ENCODE assay signal across 17 cellular contexts in genomic region chr16:12837344-12837743, GRCh38.
"Had no signal": no experiment of that assay in that cellular context is flagged by ENCODE, and none has a peak within 500 bp of the region (broad histone marks: within the 10 kb centered on the region; RNA-seq: fewer than 3 reads in every experiment).

No MANE protein-coding gene starts in this region.

- DNase-seq: activated CD4-positive, alpha-beta T cell treated with anti-CD3 and anti-CD28 coated beads for 1 hour; effector CD8-positive, alpha-beta T cell; gastrocnemius medialis; head of caudate nucleus; retina; stimulated activated CD4-positive, alpha-beta T cell treated with anti-CD3 and anti-CD28 coated beads, Interleukin-12 subunit alpha, Interleukin-12 subunit beta, amount 100 ng/mL, for 4 hours; stimulated activated CD4-positive, alpha-beta T cell treated with anti-CD3 and anti-CD28 coated beads, Interleukin-1b, Interleukin-23, amount 100 ng/mL, for 48 hours; stimulated activated naive CD8-positive, alpha-beta T cell treated with anti-CD3 and anti-CD28 coated beads, Interleukin-15, Interleukin-2, amounts not matched to agents 100 U/mL and 50 U/mL, for 24 hours; substantia nigra; tibial artery; WERI-Rb-1 had no signal

- H3K36me3 ChIP-seq: gastrocnemius medialis, tibial artery, WERI-Rb-1 had no signal

- ATAC-seq: esophagus mucosa; gastrocnemius medialis; left lobe of liver; natural killer cell treated with Interleukin-12 subunit alpha and Interleukin-12 subunit beta and Interleukin-15 and Interleukin-18, amount 100 ng/mL, for 72 hours; stimulated activated naive CD8-positive, alpha-beta T cell treated with anti-CD3 and anti-CD28 coated beads, Interleukin-15, Interleukin-2, amounts not matched to agents 100 U/mL and 50 U/mL, for 24 hours had no signal

- H3K27me3 ChIP-seq: tibial artery had no signal

- FAIRE-seq: bronchial epithelial cell, keratinocyte had no signal

- H3K4me3 ChIP-seq: gastrocnemius medialis, lung, tibial artery had no signal

- H3K4me1 ChIP-seq: gastrocnemius medialis, tibial artery had no signal

- H3K27ac ChIP-seq: gastrocnemius medialis, tibial artery, WERI-Rb-1 had no signal
